In the genomic region with DNA sequence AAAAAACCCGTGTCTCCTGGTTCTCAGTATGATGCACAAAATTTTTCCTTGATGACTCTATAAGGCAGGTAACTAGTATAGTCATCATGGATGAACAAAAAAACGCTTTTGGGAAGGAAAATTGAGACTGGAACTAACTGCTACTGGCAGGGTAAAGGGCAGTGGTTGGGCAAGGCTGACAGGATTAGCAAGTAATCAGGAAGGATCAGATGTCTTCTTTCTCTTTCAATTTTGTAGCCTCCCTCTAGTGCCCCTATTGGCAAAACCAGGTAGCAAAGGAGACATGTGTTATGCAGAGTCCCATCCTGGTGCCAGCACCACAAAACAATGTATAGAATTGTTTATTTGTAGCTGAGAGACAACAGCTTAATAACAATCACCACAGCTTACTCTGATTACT, we compare ENCODE assay signal across 9 cellular contexts. TPM values are rescaled to one million over a fixed set of nuclear protein-coding genes. Genes with fewer than 3 reads are reported as not detected.
DNase-seq lines count a peak whose midpoint lies in the region; ATAC-seq and TF ChIP-seq lines count a peak whose summit lies in the region.
"Had no signal": no experiment of that assay in that cellular context is flagged by ENCODE, and none has a peak within 500 bp of the region (broad histone marks: within the 10 kb centered on the region; RNA-seq: fewer than 3 reads in every experiment).

No MANE protein-coding gene starts in this region.

- H4K20me1 ChIP-seq in Loucy (ENCODE audit: insufficient read depth, low read length, poor library complexity, severe bottlenecking) = no peaks in the 10 kb centered on the region
- no peaks in the 10 kb centered on the region for H4K20me1 ChIP-seq in SU-DHL-6 (ENCODE audit: low read depth, low read length)

- H3K4me3 Mint-ChIP-seq in activated CD4-positive, alpha-beta T cell treated with anti-CD3 and anti-CD28 coated beads, Interleukin-2, amount 10 ng/mL, durations not matched to agents 24 days and 14 days = no peak overlapping the region

- intact Hi-C loops in activated CD4-positive, alpha-beta T cell treated with anti-CD3 and anti-CD28 coated beads, Interleukin-2, amount 10 ng/mL, durations not matched to agents 24 days and 14 days (cut with micrococcal nuclease) = no loop called here

- H3K9me3 ChIP-seq in Loucy (ENCODE audit: insufficient read depth, low read depth, low read length) (no peaks in the 10 kb centered on the region), SU-DHL-6 (ENCODE audit: insufficient read depth, low read length) (no peaks in the 10 kb centered on the region)

- TF ChIP-seq CTCF in Loucy (conservative IDR thresholded peaks at IDR 0.05; ENCODE audit: low read length) (peak; percentile 52), SU-DHL-6 (IDR thresholded peaks at IDR 0.05; ENCODE audit: insufficient read depth, low read length, poor library complexity, severe bottlenecking) (no peak), retinal pigment epithelial cell (conservative IDR thresholded peaks at IDR 0.05; ENCODE audit: low read depth, low read length) (peak; percentile 27)

- H3K27ac Mint-ChIP-seq in activated CD4-positive, alpha-beta T cell treated with anti-CD3 and anti-CD28 coated beads, Interleukin-2, amount 10 ng/mL, durations not matched to agents 24 days and 14 days = no peak overlapping the region

- H3K4me1 Mint-ChIP-seq in activated CD4-positive, alpha-beta T cell treated with anti-CD3 and anti-CD28 coated beads, Interleukin-2, amount 10 ng/mL, durations not matched to agents 24 days and 14 days = no peaks in the 10 kb centered on the region

- peak overlapping the region; percentile 56 for H3K9ac ChIP-seq in Loucy (ENCODE audit: low read depth, low read length, poor library complexity, severe bottlenecking)
- no peak overlapping the region for H3K9ac ChIP-seq in SU-DHL-6 (ENCODE audit: low read length)

- H3K9me2 ChIP-seq in Loucy (replicated peaks; ENCODE audit: low read depth, low read length) = no peaks in the 10 kb centered on the region
- H3K9me2 ChIP-seq in SU-DHL-6 (replicated peaks; ENCODE audit: insufficient read depth, low read length) = no peaks in the 10 kb centered on the region

- DNase-seq in retinal pigment epithelial cell (ENCODE audit: low read depth) (no peak), ureter (ENCODE audit: low spot score) (no peak)
- no peak for DNase-seq in activated CD4-positive, alpha-beta T cell treated with anti-CD3 and anti-CD28 coated beads, Interleukin-2, amount 10 ng/mL, durations not matched to agents 24 days and 14 days
- no peak for DNase-seq in activated effector memory CD4-positive, alpha-beta T cell treated with Interleukin-2 at 50 U/mL for 16 hours

- H3F3A ChIP-seq in Loucy (ENCODE audit: low read depth) (no peaks in the 10 kb centered on the region), SU-DHL-6 (ENCODE audit: insufficient read depth) (no peaks in the 10 kb centered on the region)

- H3K36me3 Mint-ChIP-seq in activated CD4-positive, alpha-beta T cell treated with anti-CD3 and anti-CD28 coated beads, Interleukin-2, amount 10 ng/mL, durations not matched to agents 24 days and 14 days (ENCODE audit: low read depth) = no peaks in the 10 kb centered on the region

- H3K4me3 ChIP-seq in Loucy (ENCODE audit: low read length, poor library complexity, severe bottlenecking) (peak overlapping the region; percentile 65), SU-DHL-6 (ENCODE audit: insufficient read depth, low read length, poor library complexity, severe bottlenecking) (no peak overlapping the region), retinal pigment epithelial cell (ENCODE audit: low read length) (no peak overlapping the region)

- H3K27me3 ChIP-seq in Loucy (ENCODE audit: insufficient read depth, low read length, poor library complexity, severe bottlenecking) (no peaks in the 10 kb centered on the region), SU-DHL-6 (ENCODE audit: low read length) (no peaks in the 10 kb centered on the region)

- H3K36me3 ChIP-seq in Loucy (ENCODE audit: insufficient read depth, low read length) (no peaks in the 10 kb centered on the region), SU-DHL-6 (ENCODE audit: low read length) (no peaks in the 10 kb centered on the region)

- H3K4me2 ChIP-seq in Loucy (ENCODE audit: low read depth, low read length, poor library complexity, severe bottlenecking) = peak overlapping the region; percentile 79
- H3K4me2 ChIP-seq in SU-DHL-6 (ENCODE audit: low read depth, low read length, poor library complexity, severe bottlenecking) = peak overlapping the region; percentile 43

- peak; percentile 58 for ATAC-seq in GM19328 (IDR thresholded peaks at IDR 0.05; ENCODE audit: unreplicated experiment)
- ATAC-seq: Right ventricle myocardium inferior had no signal

- H3K27me3 Mint-ChIP-seq in activated CD4-positive, alpha-beta T cell treated with anti-CD3 and anti-CD28 coated beads, Interleukin-2, amount 10 ng/mL, durations not matched to agents 24 days and 14 days = no peaks in the 10 kb centered on the region

- H3K79me2 ChIP-seq in Loucy (ENCODE audit: insufficient read depth, low read length) = no peaks in the 10 kb centered on the region
- H3K79me2 ChIP-seq in SU-DHL-6 (ENCODE audit: insufficient read depth, low read length) = no peaks in the 10 kb centered on the region

- H3K4me1 ChIP-seq in Loucy (ENCODE audit: insufficient read depth, low read length, poor library complexity, severe bottlenecking) = peaks cover 3% of the 10 kb centered on the region

- H2AFZ ChIP-seq in Loucy (ENCODE audit: low read length) (peak overlapping the region; percentile 87), SU-DHL-6 (ENCODE audit: low read depth, low read length, severe bottlenecking) (no peak overlapping the region)

- H3K9me3 Mint-ChIP-seq in activated CD4-positive, alpha-beta T cell treated with anti-CD3 and anti-CD28 coated beads, Interleukin-2, amount 10 ng/mL, durations not matched to agents 24 days and 14 days = no peaks in the 10 kb centered on the region

- H3K27ac ChIP-seq in SU-DHL-6 (ENCODE audit: low read depth, low read length) = no peak overlapping the region
- H3K27ac ChIP-seq: epithelial cell of prostate had no signal

RNA-seq across cellular contexts. Expression of a gene that starts 12.8 kb away (rescaled TPM):
- 0.18 TPM for total RNA-seq in ureter
- not detected in 2 replicates for total RNA-seq in activated CD4-positive, alpha-beta T cell treated with anti-CD3 and anti-CD28 coated beads, Interleukin-2, amount 10 ng/mL, durations not matched to agents 24 days and 14 days
